ENCODE assay signal across 8 cellular contexts in genomic region chr19:18967358-18968146, GRCh38. TPM values are rescaled to one million over a fixed set of nuclear protein-coding genes. Genes with fewer than 3 reads are reported as not detected.
DNase-seq lines count a peak whose midpoint lies in the region; ATAC-seq and TF ChIP-seq lines count a peak whose summit lies in the region.

No MANE protein-coding gene starts in this region.

- H3K4me1 ChIP-seq in sigmoid colon: peaks cover 0 to 17% (median 0%) of the 10 kb centered on the region in 4 donors

- no peak for TF ChIP-seq POLR2A in sigmoid colon (IDR thresholded peaks at IDR 0.05)

- intact Hi-C loops in Right ventricle myocardium superior (cut with DNase I): no loop called here
- intact Hi-C loops in sigmoid colon (cut with DNase I): no loop called here

- peak overlapping the region; percentile 42 to 71 (median 58) for H3K27ac ChIP-seq in sigmoid colon

- CTCF ChIA-PET in WTC11 (lab: Charles Lee): no interaction called here
- CTCF ChIA-PET in activated naive CD4-positive, alpha-beta T cell treated with anti-CD3 and anti-CD28 coated beads, Interleukin-2, amount 10 ng/mL, durations not matched to agents 7 days and 5 days (lab: Charles Lee): no interaction called here

- no peak for TF ChIP-seq CTCF in WTC11 (IDR thresholded peaks at IDR 0.05)
- no peak for TF ChIP-seq CTCF in sigmoid colon (IDR thresholded peaks at IDR 0.05)

- ATAC-seq in WTC11 (no peak), Right ventricle myocardium superior (ENCODE audit: poor library complexity) (peak; percentile 70)
- ATAC-seq in activated T-cell treated with anti-CD3 and anti-CD28 coated beads, Interleukin-2, amount 50 U/mL, for 72 hours (replicated peaks in 1 of 2): no peak

- no peak overlapping the region for H3K4me3 ChIP-seq in sigmoid colon

- no peak overlapping the region for H3K4me3 Mint-ChIP-seq in WTC11
- H3K4me3 Mint-ChIP-seq in activated T-cell treated with anti-CD3 and anti-CD28 coated beads, Interleukin-2, amount 50 U/mL, for 24 hours: no peak overlapping the region
- H3K4me3 Mint-ChIP-seq in activated T-cell treated with anti-CD3 and anti-CD28 coated beads, Interleukin-2, amount 50 U/mL, for 72 hours: no peak overlapping the region
- H3K4me3 Mint-ChIP-seq in activated naive CD4-positive, alpha-beta T cell treated with anti-CD3 and anti-CD28 coated beads, Interleukin-2, amount 10 ng/mL, durations not matched to agents 7 days and 5 days: no peak overlapping the region

- 37 to 61% methylated on average over 11 of the region's 11 CpGs for WGBS in sigmoid colon, 2 donors

- peaks cover 7% of the 10 kb centered on the region for H3K4me1 Mint-ChIP-seq in WTC11
- H3K4me1 Mint-ChIP-seq in activated T-cell treated with anti-CD3 and anti-CD28 coated beads, Interleukin-2, amount 50 U/mL, for 24 hours (ENCODE audit: low read depth): peaks cover 4% of the 10 kb centered on the region
- no peaks in the 10 kb centered on the region for H3K4me1 Mint-ChIP-seq in activated T-cell treated with anti-CD3 and anti-CD28 coated beads, Interleukin-2, amount 50 U/mL, for 72 hours (ENCODE audit: low read depth)
- no peaks in the 10 kb centered on the region for H3K4me1 Mint-ChIP-seq in activated naive CD4-positive, alpha-beta T cell treated with anti-CD3 and anti-CD28 coated beads, Interleukin-2, amount 10 ng/mL, durations not matched to agents 7 days and 5 days

- peaks cover 6% of the 10 kb centered on the region; the same call in 1 of the 2 replicates for H3K27me3 Mint-ChIP-seq in WTC11 (ENCODE audit: low read depth)
- peaks cover 18% of the 10 kb centered on the region for H3K27me3 Mint-ChIP-seq in activated T-cell treated with anti-CD3 and anti-CD28 coated beads, Interleukin-2, amount 50 U/mL, for 24 hours
- H3K27me3 Mint-ChIP-seq in activated T-cell treated with anti-CD3 and anti-CD28 coated beads, Interleukin-2, amount 50 U/mL, for 72 hours (ENCODE audit: low read depth): peaks cover 6% of the 10 kb centered on the region
- H3K27me3 Mint-ChIP-seq in activated naive CD4-positive, alpha-beta T cell treated with anti-CD3 and anti-CD28 coated beads, Interleukin-2, amount 10 ng/mL, durations not matched to agents 7 days and 5 days: peaks cover 23% of the 10 kb centered on the region

- no peaks in the 10 kb centered on the region for H3K36me3 Mint-ChIP-seq in WTC11
- H3K36me3 Mint-ChIP-seq in activated T-cell treated with anti-CD3 and anti-CD28 coated beads, Interleukin-2, amount 50 U/mL, for 24 hours (ENCODE audit: low read depth): no peaks in the 10 kb centered on the region
- H3K36me3 Mint-ChIP-seq in activated T-cell treated with anti-CD3 and anti-CD28 coated beads, Interleukin-2, amount 50 U/mL, for 72 hours (ENCODE audit: insufficient read depth in 2 of 2): peaks cover 1 to 3% of the 10 kb centered on the region in 2 donors
- H3K36me3 Mint-ChIP-seq in activated naive CD4-positive, alpha-beta T cell treated with anti-CD3 and anti-CD28 coated beads, Interleukin-2, amount 10 ng/mL, durations not matched to agents 7 days and 5 days: no peaks in the 10 kb centered on the region

- H3K9me3 Mint-ChIP-seq in WTC11: peaks cover 4% of the 10 kb centered on the region; the same call in 1 of the 2 replicates
- H3K9me3 Mint-ChIP-seq in activated T-cell treated with anti-CD3 and anti-CD28 coated beads, Interleukin-2, amount 50 U/mL, for 24 hours: no peaks in the 10 kb centered on the region
- H3K9me3 Mint-ChIP-seq in activated T-cell treated with anti-CD3 and anti-CD28 coated beads, Interleukin-2, amount 50 U/mL, for 72 hours: no peaks in the 10 kb centered on the region
- H3K9me3 Mint-ChIP-seq in activated naive CD4-positive, alpha-beta T cell treated with anti-CD3 and anti-CD28 coated beads, Interleukin-2, amount 10 ng/mL, durations not matched to agents 7 days and 5 days: no peaks in the 10 kb centered on the region

- DNase-seq in H4 (ENCODE audit: low spot score) (peak; percentile 68), WTC11 (ENCODE audit: low spot score) (no peak), Right ventricle myocardium superior (peak; percentile 80), sigmoid colon (peak; percentile 86)
- DNase-seq in stimulated activated CD4-positive, alpha-beta T cell treated with anti-CD3 and anti-CD28 coated beads, Interleukin-4, amount 100 ng/mL, for 4 hours: no peak
- no peak for DNase-seq in activated T-cell treated with anti-CD3 and anti-CD28 coated beads, Interleukin-2, amount 50 U/mL, for 24 hours
- no peak for DNase-seq in activated T-cell treated with anti-CD3 and anti-CD28 coated beads, Interleukin-2, amount 50 U/mL, for 72 hours
- DNase-seq in activated naive CD4-positive, alpha-beta T cell treated with anti-CD3 and anti-CD28 coated beads, Interleukin-2, amount 10 ng/mL, durations not matched to agents 7 days and 5 days: no peak

- H3K36me3 ChIP-seq in sigmoid colon: no peaks in the 10 kb centered on the region

- no peak overlapping the region for H3K27ac Mint-ChIP-seq in WTC11
- no peak overlapping the region for H3K27ac Mint-ChIP-seq in activated T-cell treated with anti-CD3 and anti-CD28 coated beads, Interleukin-2, amount 50 U/mL, for 24 hours
- no peak overlapping the region for H3K27ac Mint-ChIP-seq in activated T-cell treated with anti-CD3 and anti-CD28 coated beads, Interleukin-2, amount 50 U/mL, for 72 hours
- no peak overlapping the region for H3K27ac Mint-ChIP-seq in activated naive CD4-positive, alpha-beta T cell treated with anti-CD3 and anti-CD28 coated beads, Interleukin-2, amount 10 ng/mL, durations not matched to agents 7 days and 5 days

- TF ChIP-seq EP300 in sigmoid colon (IDR thresholded peaks at IDR 0.05): peak in 1 of 4 donors; percentile 54

- no peaks in the 10 kb centered on the region for H3K9me3 ChIP-seq in sigmoid colon

- POLR2A ChIA-PET in WTC11 (lab: Charles Lee): no interaction called here

- peaks cover 0 to 4% (median 0%) of the 10 kb centered on the region in 3 donors for H3K27me3 ChIP-seq in sigmoid colon

TF ChIP-seq in WTC11, 78 proteins besides CTCF, POLR2A, EP300 and RAD21:
- TF ChIP-seq HMGA2 (CRISPR knock-in tag; IDR thresholded peaks at IDR 0.05) (peak; percentile 48; the same call in 1 of the 2 replicates), TCF7 (CRISPR knock-in tag; IDR thresholded peaks at IDR 0.05; ENCODE audit: low read depth) (no peak)
TF ChIP-seq in WTC11: peak in this region for 1.

RNA-seq across cellular contexts. Expression of gene HOMER3, which starts 26.5 kb away (rescaled TPM):
- total RNA-seq in H4 (2014; rRNA removed; shearing (Covaris generic)): 32.5 and 47.3 TPM in 2 replicates
- 28.2 to 32.4 TPM (median 32.2 TPM) in 3 replicates for total RNA-seq in WTC11 (2021)
- total RNA-seq in Right ventricle myocardium superior: 9.9 TPM
- total RNA-seq in sigmoid colon: 10 to 100 TPM; 15.7 to 36.3 (median 31.8) TPM
- polyA plus RNA-seq in sigmoid colon: 10 to 100 TPM in 1 of 3 donors, 1 to 10 TPM in 2; 6.2 to 22.8 (median 6.6) TPM
- total RNA-seq in activated T-cell treated with anti-CD3 and anti-CD28 coated beads, Interleukin-2, amount 50 U/mL, for 72 hours: 1 to 10 TPM in 1 of 2 donors, under 1 TPM in 1; 0.86 to 1.8 TPM

RNA-seq across cellular contexts. Expression of gene DDX49, which starts 48.0 kb away (rescaled TPM):
- 68.6 and 70.9 TPM in 2 replicates for total RNA-seq in H4 (2014; rRNA removed; shearing (Covaris generic))
- 30.1 to 47.9 TPM (median 36.4 TPM) in 3 replicates for total RNA-seq in WTC11 (2021)
- total RNA-seq in Right ventricle myocardium superior: 19.2 TPM
- 10 to 100 TPM; 32.7 to 39.6 (median 38.4) TPM for total RNA-seq in sigmoid colon
- polyA plus RNA-seq in sigmoid colon: 10 to 100 TPM; 35.4 to 51.1 (median 46.1) TPM
- 10 to 100 TPM; 46.4 to 68.5 TPM for total RNA-seq in activated T-cell treated with anti-CD3 and anti-CD28 coated beads, Interleukin-2, amount 50 U/mL, for 72 hours

RNA-seq across cellular contexts. Expression of gene COPE, which starts 48.4 kb away (rescaled TPM):
- 386 and 421 TPM in 2 replicates for total RNA-seq in H4 (2014; rRNA removed; shearing (Covaris generic))
- total RNA-seq in WTC11 (2021) (224 to 240 TPM (median 228 TPM) in 3 replicates), Right ventricle myocardium superior (121 TPM), sigmoid colon (100 to 1,000 TPM; 130 to 198 (median 157) TPM)
- 100 to 1,000 TPM; 269 to 346 (median 280) TPM for polyA plus RNA-seq in sigmoid colon
- total RNA-seq in activated T-cell treated with anti-CD3 and anti-CD28 coated beads, Interleukin-2, amount 50 U/mL, for 72 hours: 100 to 1,000 TPM; 191 to 222 TPM

Comparison
In these comparisons a context has a peak if more than half of its experiments do, and no peak if none do; other contexts are left out.
1. DNase-seq: peak in H4 (single experiment), Right ventricle myocardium superior (single experiment) and sigmoid colon (single experiment); none in WTC11 (single experiment), stimulated activated CD4-positive, alpha-beta T cell treated with anti-CD3 and anti-CD28 coated beads, Interleukin-4, amount 100 ng/mL, for 4 hours (0 of 2), activated T-cell treated with anti-CD3 and anti-CD28 coated beads, Interleukin-2, amount 50 U/mL, for 24 hours (single experiment), activated T-cell treated with anti-CD3 and anti-CD28 coated beads, Interleukin-2, amount 50 U/mL, for 72 hours (0 of 2) and activated naive CD4-positive, alpha-beta T cell treated with anti-CD3 and anti-CD28 coated beads, Interleukin-2, amount 10 ng/mL, durations not matched to agents 7 days and 5 days (single experiment).